Comparison of ENCODE assay signal across 21 cellular contexts in the genomic region with DNA sequence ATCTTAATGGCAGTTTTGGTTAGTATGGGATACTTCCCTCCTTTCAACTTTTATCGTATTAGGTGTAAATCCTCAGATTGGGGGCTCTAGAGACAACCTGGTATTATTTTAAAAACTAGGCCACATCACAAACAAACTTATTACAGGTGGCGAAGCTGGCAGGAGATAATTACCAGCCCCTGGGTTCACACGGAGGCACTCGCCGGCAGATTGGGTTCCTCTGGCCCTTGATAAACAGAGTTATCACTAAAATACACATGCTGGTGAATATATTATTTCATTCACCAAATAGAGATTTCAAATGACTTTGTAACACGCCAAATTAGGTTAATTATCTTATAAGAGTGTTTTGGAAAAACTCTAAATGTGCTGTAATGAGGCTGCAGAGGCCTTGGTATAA.
"Had no signal": no experiment of that assay in that cellular context is flagged by ENCODE, and none has a peak within 500 bp of the region (broad histone marks: within the 10 kb centered on the region; RNA-seq: fewer than 3 reads in every experiment).

No MANE protein-coding gene starts in this region.

- H3K27me3 ChIP-seq: esophagus muscularis mucosa, heart right ventricle, neutrophil, right atrium auricular region, sigmoid colon, testis, tibial nerve, upper lobe of right lung, vagina had no signal

- H3K27ac ChIP-seq: esophagus muscularis mucosa, gastrocnemius medialis, heart right ventricle, neutrophil, right atrium auricular region, sigmoid colon, skin epidermis, testis, tibial nerve, upper lobe of right lung, vagina had no signal

- H3K4me1 ChIP-seq: esophagus muscularis mucosa, gastrocnemius medialis, heart right ventricle, right atrium auricular region, sigmoid colon, testis, tibial nerve, upper lobe of right lung, vagina had no signal

- DNase-seq: effector memory CD4-positive, alpha-beta T cell; gastrocnemius medialis; heart right ventricle; islet precursor cell; mammary epithelial cell; mucosa of descending colon; naive thymus-derived CD8-positive, alpha-beta T cell; posterior cingulate gyrus; sigmoid colon; stimulated activated CD4-positive, alpha-beta T cell treated with anti-CD3 and anti-CD28 coated beads, Interleukin-2, amount 100 ng/mL, for 24 hours; stimulated activated CD4-positive, alpha-beta T cell treated with anti-CD3 and anti-CD28 coated beads, Interleukin-4, amount 100 ng/mL, for 4 hours; stimulated activated naive B cell treated with anti-CD40 and anti-IgM and Interleukin-4, amounts not matched to agents 10 μg/mL and 1 μg/mL and 100 μg/mL, for 72 hours; stimulated activated naive CD8-positive, alpha-beta T cell treated with anti-CD3 and anti-CD28 coated beads, Interleukin-15, amount 100 ng/mL, for 72 hours; testis; upper lobe of right lung had no signal

- H3K9me3 ChIP-seq: esophagus muscularis mucosa, gastrocnemius medialis, heart right ventricle, mucosa of descending colon, neutrophil, right atrium auricular region, sigmoid colon, testis, tibial nerve, upper lobe of right lung, vagina had no signal

- H3K4me3 ChIP-seq: esophagus muscularis mucosa, gastrocnemius medialis, heart right ventricle, mucosa of descending colon, right atrium auricular region, sigmoid colon, skin epidermis, testis, tibial nerve, upper lobe of right lung, vagina had no signal

- H3K36me3 ChIP-seq: esophagus muscularis mucosa, gastrocnemius medialis, heart right ventricle, neutrophil, right atrium auricular region, sigmoid colon, tibial nerve, upper lobe of right lung, vagina had no signal
